In the genomic region with DNA sequence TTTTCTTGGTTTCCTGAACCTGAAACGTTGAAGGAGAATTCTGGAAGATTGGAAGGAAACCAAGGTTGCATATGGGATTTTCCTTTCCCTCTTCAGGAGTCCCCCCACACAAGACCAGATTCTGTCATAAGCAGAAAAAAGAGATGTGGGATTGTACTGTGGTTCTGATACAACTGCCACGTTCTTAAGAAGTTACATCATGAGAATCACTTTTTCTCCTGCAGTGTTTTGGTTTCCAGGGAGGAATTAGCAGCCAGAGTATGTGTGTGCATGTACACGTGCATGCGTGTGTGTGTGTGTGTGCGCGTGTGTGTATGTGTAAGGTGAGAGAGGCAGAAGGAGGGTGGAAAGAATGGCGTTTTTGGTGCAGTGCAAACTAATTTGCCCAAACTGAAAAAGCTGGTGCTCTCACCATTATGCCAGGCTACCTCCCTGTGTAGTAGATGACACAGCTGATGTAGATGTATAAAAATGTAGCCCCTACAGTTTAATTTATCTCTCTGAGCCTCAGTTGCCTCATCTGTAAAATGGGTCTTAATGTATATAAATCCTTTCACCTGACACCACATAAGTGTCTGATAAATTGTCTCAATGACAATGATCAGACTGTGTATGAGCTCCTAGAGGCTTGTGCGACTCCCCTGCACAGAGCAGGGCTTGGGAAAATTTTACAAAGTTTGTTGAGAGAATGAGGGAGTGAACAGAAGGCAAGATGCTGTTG, we compare ENCODE assay signal across 1 cellular context.
TF ChIP-seq lines count a peak whose summit lies in the region.

No MANE protein-coding gene starts in this region.

TF ChIP-seq in K562, 482 proteins besides CTCF, POLR2A, EP300 and RAD21 (continued from another document):
- TF ChIP-seq UBTF (IDR thresholded peaks at IDR 0.05; ENCODE audit: borderline replicate concordance in 1 of 2, low read depth in 2 of 2, low read length in 2 of 2) (no peak), RCOR1 (IDR thresholded peaks at IDR 0.05; ENCODE audit: borderline replicate concordance in 1 of 2, low read depth in 2 of 2, low read length in 2 of 2) (peak in 1 of 2 experiments; percentile 48; a peak in 2 of 4 replicates), BCOR (IDR thresholded peaks at IDR 0.05) (peak; percentile 85), ZNF561 (CRISPR knock-in tag; conservative IDR thresholded peaks at IDR 0.05) (no peak)
- TF ChIP-seq, protein P1, sequence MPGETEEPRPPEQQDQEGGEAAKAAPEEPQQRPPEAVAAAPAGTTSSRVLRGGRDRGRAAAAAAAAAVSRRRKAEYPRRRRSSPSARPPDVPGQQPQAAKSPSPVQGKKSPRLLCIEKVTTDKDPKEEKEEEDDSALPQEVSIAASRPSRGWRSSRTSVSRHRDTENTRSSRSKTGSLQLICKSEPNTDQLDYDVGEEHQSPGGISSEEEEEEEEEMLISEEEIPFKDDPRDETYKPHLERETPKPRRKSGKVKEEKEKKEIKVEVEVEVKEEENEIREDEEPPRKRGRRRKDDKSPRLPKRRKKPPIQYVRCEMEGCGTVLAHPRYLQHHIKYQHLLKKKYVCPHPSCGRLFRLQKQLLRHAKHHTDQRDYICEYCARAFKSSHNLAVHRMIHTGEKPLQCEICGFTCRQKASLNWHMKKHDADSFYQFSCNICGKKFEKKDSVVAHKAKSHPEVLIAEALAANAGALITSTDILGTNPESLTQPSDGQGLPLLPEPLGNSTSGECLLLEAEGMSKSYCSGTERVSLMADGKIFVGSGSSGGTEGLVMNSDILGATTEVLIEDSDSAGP (CRISPR knock-in tag; IDR thresholded peaks at IDR 0.05) = no peak
